Comparison of ENCODE assay signal across 8 cellular contexts in the genomic region with DNA sequence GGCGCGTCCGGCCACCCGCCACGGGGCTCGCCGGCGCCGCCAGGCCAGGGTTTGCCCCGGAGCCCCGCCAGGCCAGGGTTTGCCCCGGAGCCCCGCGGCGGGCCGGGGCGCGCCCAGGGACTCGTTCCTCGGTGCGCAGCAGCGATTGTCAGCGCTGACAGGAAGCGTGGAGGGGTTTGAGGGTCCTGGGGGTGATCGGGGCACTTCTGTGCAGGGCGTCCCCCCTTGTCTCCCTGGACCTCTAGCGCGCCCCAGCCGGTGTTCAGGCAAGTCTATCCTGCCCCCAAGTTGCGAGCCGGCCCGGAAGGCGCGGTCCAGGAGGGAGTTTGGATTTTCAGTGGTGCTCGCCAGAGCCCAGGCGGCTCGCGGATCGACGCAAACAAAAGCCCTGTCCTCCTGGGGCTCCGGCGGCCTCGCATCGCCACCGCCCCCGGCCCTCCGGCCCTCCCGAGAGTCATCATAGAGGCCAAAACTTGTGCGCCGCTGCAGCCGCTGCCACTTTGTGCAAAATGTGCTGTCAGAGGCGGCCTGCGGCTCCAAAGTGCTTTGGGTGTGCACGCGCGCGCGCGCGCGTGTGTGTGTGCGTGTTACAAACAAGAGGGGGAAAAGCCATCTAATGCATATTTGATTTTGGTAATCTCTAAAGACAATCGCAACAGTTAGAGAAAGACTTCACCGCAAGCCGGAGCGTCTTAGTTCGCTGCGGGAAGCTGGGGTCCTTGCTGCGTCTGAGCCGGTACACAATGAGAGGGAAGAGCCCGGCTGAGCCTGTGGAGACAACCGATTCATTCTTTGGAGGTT. TPM values are rescaled to one million over a fixed set of nuclear protein-coding genes. Genes with fewer than 3 reads are reported as not detected.
DNase-seq lines count a peak whose midpoint lies in the region; ATAC-seq and TF ChIP-seq lines count a peak whose summit lies in the region.

No MANE protein-coding gene starts in this region.

- peaks cover 61% of the 10 kb centered on the region for H3K27me3 Mint-ChIP-seq in activated T-cell treated with anti-CD3 and anti-CD28 coated beads, Interleukin-2, amount 50 U/mL, for 4 hours (ENCODE audit: low read depth)

- in situ Hi-C loops in brain microvascular endothelial cell (cut with HindIII; ENCODE audit: low pct_ligation_motif_present, low sequenced_read_pairs): no loop called here

- peak; percentile 22 to 23 for ATAC-seq in activated T-cell treated with anti-CD3 and anti-CD28 coated beads, Interleukin-2, amount 50 U/mL, for 4 hours
- ATAC-seq in stimulated activated effector memory CD8-positive, alpha-beta T cell treated with anti-CD3 and anti-CD28 coated beads, Interleukin-12 subunit alpha, Interleukin-12 subunit beta, amount 100 ng/mL, for 72 hours: no peak

- H3K9me3 Mint-ChIP-seq in activated T-cell treated with anti-CD3 and anti-CD28 coated beads, Interleukin-2, amount 50 U/mL, for 4 hours: no peaks in the 10 kb centered on the region
- no peaks in the 10 kb centered on the region for H3K9me3 Mint-ChIP-seq in stimulated activated effector memory CD8-positive, alpha-beta T cell treated with anti-CD3 and anti-CD28 coated beads, Interleukin-12 subunit alpha, Interleukin-12 subunit beta, amount 100 ng/mL, for 72 hours

- H3K27me3 ChIP-seq in brain microvascular endothelial cell (replicated peaks): no peaks in the 10 kb centered on the region

- H3K4me1 Mint-ChIP-seq in activated T-cell treated with anti-CD3 and anti-CD28 coated beads, Interleukin-2, amount 50 U/mL, for 4 hours (ENCODE audit: low read depth): peaks cover 19% of the 10 kb centered on the region
- peaks cover 13% of the 10 kb centered on the region for H3K4me1 Mint-ChIP-seq in stimulated activated effector memory CD8-positive, alpha-beta T cell treated with anti-CD3 and anti-CD28 coated beads, Interleukin-12 subunit alpha, Interleukin-12 subunit beta, amount 100 ng/mL, for 72 hours

- TF ChIP-seq CTCF in brain microvascular endothelial cell (IDR thresholded peaks at IDR 0.05; ENCODE audit: low read depth, low read length, missing control alignments): peak; percentile 10

- no peak overlapping the region for H3K27ac Mint-ChIP-seq in stimulated activated effector memory CD8-positive, alpha-beta T cell treated with anti-CD3 and anti-CD28 coated beads, Interleukin-12 subunit alpha, Interleukin-12 subunit beta, amount 100 ng/mL, for 72 hours

- peak overlapping the region; percentile 65 for H3K27ac ChIP-seq in brain microvascular endothelial cell

- H3K36me3 ChIP-seq in brain microvascular endothelial cell (replicated peaks): no peaks in the 10 kb centered on the region

- H3K4me3 ChIP-seq in brain microvascular endothelial cell (ENCODE audit: low read depth, low read length) (peak overlapping the region; percentile 76), skeletal muscle cell (ENCODE audit: low read depth, low read length) (peak overlapping the region; percentile 87)

- H3K36me3 Mint-ChIP-seq in activated T-cell treated with anti-CD3 and anti-CD28 coated beads, Interleukin-2, amount 50 U/mL, for 4 hours (ENCODE audit: insufficient read depth): no peaks in the 10 kb centered on the region
- H3K36me3 Mint-ChIP-seq in stimulated activated effector memory CD8-positive, alpha-beta T cell treated with anti-CD3 and anti-CD28 coated beads, Interleukin-12 subunit alpha, Interleukin-12 subunit beta, amount 100 ng/mL, for 72 hours: no peaks in the 10 kb centered on the region

- H3K4me3 Mint-ChIP-seq in activated T-cell treated with anti-CD3 and anti-CD28 coated beads, Interleukin-2, amount 50 U/mL, for 4 hours: peak overlapping the region; percentile 69
- H3K4me3 Mint-ChIP-seq in stimulated activated effector memory CD8-positive, alpha-beta T cell treated with anti-CD3 and anti-CD28 coated beads, Interleukin-12 subunit alpha, Interleukin-12 subunit beta, amount 100 ng/mL, for 72 hours: no peak overlapping the region

- no peak for DNase-seq in activated T-cell treated with anti-CD3 and anti-CD28 coated beads, Interleukin-2, amount 50 U/mL, for 4 hours
- DNase-seq in activated T-cell treated with anti-CD3 and anti-CD28 coated beads, Interleukin-2, amount 50 U/mL, for 1 hour: no peak
- DNase-seq in M059J (ENCODE audit: low read depth) (peak; percentile 62), brain microvascular endothelial cell (peak; percentile 33), iPS-NIHi11 (ENCODE audit: low spot score) (peak; percentile 62), skeletal muscle cell (ENCODE audit: low read depth) (no peak), NCI-H1092 (lab: John Stamatoyannopoulos, UW) (no peak)
- no peak for DNase-seq in stimulated activated effector memory CD8-positive, alpha-beta T cell treated with anti-CD3 and anti-CD28 coated beads, Interleukin-12 subunit alpha, Interleukin-12 subunit beta, amount 100 ng/mL, for 72 hours (ENCODE audit: low spot score in 2 of 2)

RNA-seq across cellular contexts. Expression of a gene that starts 1.0 kb away (rescaled TPM):
- under 1 TPM; 0.08 to 0.38 (median 0.18) TPM for total RNA-seq in activated T-cell treated with anti-CD3 and anti-CD28 coated beads, Interleukin-2, amount 50 U/mL, for 4 hours
- 1.1 and 2.5 TPM in 2 replicates for total RNA-seq in M059J (2014; rRNA removed; shearing (Covaris generic))

Comparison
In these comparisons a context has a peak if more than half of its experiments do, and no peak if none do; other contexts are left out.
1. DNase-seq: peak in M059J (single experiment), brain microvascular endothelial cell (single experiment) and iPS-NIHi11 (single experiment); none in activated T-cell treated with anti-CD3 and anti-CD28 coated beads, Interleukin-2, amount 50 U/mL, for 4 hours (single experiment), activated T-cell treated with anti-CD3 and anti-CD28 coated beads, Interleukin-2, amount 50 U/mL, for 1 hour (single experiment), skeletal muscle cell (single experiment), stimulated activated effector memory CD8-positive, alpha-beta T cell treated with anti-CD3 and anti-CD28 coated beads, Interleukin-12 subunit alpha, Interleukin-12 subunit beta, amount 100 ng/mL, for 72 hours (0 of 2) and NCI-H1092 (single experiment).